ENCODE assay signal across 20 cellular contexts in the genomic region with DNA sequence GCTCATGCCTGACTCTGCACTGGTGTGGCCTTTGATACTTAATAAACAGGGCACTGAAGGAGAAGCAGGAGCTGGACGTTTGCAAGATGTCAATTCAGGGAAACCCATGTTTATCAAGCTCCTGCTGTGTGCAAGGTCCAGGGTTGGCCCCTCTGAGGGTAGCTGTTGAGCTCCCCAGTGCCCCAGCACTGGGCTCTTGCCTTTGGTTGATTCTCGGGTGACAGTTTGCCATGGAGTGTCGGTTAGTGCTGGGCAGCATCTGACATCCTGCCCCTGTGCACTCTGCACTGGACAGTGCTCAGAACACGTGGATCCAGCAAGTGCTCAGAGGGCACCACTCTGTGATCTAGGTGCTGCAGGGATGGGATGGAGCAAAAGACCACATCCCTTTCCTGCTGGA. TPM values are rescaled to one million over a fixed set of nuclear protein-coding genes. Genes with fewer than 3 reads are reported as not detected.
DNase-seq lines count a peak whose midpoint lies in the region; ATAC-seq, FAIRE-seq and TF ChIP-seq lines count a peak whose summit lies in the region.
"Had no signal": no experiment of that assay in that cellular context is flagged by ENCODE, and none has a peak within 500 bp of the region (broad histone marks: within the 10 kb centered on the region; RNA-seq: fewer than 3 reads in every experiment).

No MANE protein-coding gene starts in this region.

- H3K4me3 Mint-ChIP-seq in neural crest cell: peak overlapping the region; percentile 19
- H3K4me3 Mint-ChIP-seq: B cell; CD8-positive, alpha-beta T cell; GM23338 had no signal

- H3K27ac Mint-ChIP-seq in neural crest cell (ENCODE audit: unreplicated experiment): no peak overlapping the region
- H3K27ac Mint-ChIP-seq: B cell; CD8-positive, alpha-beta T cell; GM23338 had no signal

- H3K18ac ChIP-seq in trophoblast cell (ENCODE audit: low read length): no peak overlapping the region

- H3K79me2 ChIP-seq in trophoblast cell (ENCODE audit: control insufficient read depth, insufficient read depth, low read length, poor library complexity): no peaks in the 10 kb centered on the region

- CTCF ChIA-PET in RWPE1 (lab: Yijun Ruan, JAX): interaction anchor here (0.6 to 1.2 kb wide), 2 partner anchors 8 to 9 kb away, joined by 5 to 6 read pairs; no protein-coding TSS in a partner anchor

- no peak overlapping the region for H3K4me2 ChIP-seq in trophoblast cell (ENCODE audit: low read length)
- H3K4me2 ChIP-seq: GM23338 had no signal

- H4K91ac ChIP-seq in trophoblast cell (ENCODE audit: low read depth, low read length): no peak overlapping the region

- POLR2A ChIA-PET in RWPE1 (lab: Yijun Ruan, JAX; ENCODE audit: low non-redundant PET): no interaction called here

- no peak overlapping the region for H2AFZ ChIP-seq in trophoblast cell (ENCODE audit: insufficient read depth, low read length, poor library complexity)
- H2AFZ ChIP-seq: GM23338 had no signal

- no peaks in the 10 kb centered on the region for H3K9me3 Mint-ChIP-seq in neural crest cell
- H3K9me3 Mint-ChIP-seq: GM23338 had no signal

- TF ChIP-seq CTCF in RWPE1 (conservative IDR thresholded peaks at IDR 0.05; ENCODE audit: low read depth) (no peak), dorsolateral prefrontal cortex (IDR thresholded peaks at IDR 0.05 in 54 of 56, conservative IDR thresholded peaks at IDR 0.05 in 2 of 56; ENCODE audit: low read depth in 1 of 56, partially characterized antibody in 56 of 56) (no peak), neural crest cell (conservative IDR thresholded peaks at IDR 0.05) (no peak)

- no peak overlapping the region for H2AK5ac ChIP-seq in trophoblast cell (ENCODE audit: low read length)

- no peak for ATAC-seq in GM21360 (IDR thresholded peaks at IDR 0.05; ENCODE audit: unreplicated experiment)
- ATAC-seq: CD8-positive, alpha-beta T cell; GM23338; HCT116 had no signal

- H4K12ac ChIP-seq in trophoblast cell (ENCODE audit: low read depth, low read length): no peak overlapping the region

- H3K4me1 Mint-ChIP-seq in neural crest cell: peaks cover 13% of the 10 kb centered on the region
- H3K4me1 Mint-ChIP-seq: B cell had no signal

- no peak overlapping the region for H2BK12ac ChIP-seq in trophoblast cell (ENCODE audit: low read length)

- H3K27ac ChIP-seq in RWPE1 (peak overlapping the region; percentile 94), dorsolateral prefrontal cortex (peak overlapping the region in 52 of 59 donors; percentile 8 to 99 (median 60)), temporal lobe (ENCODE audit: low read depth, low read length) (peak overlapping the region; percentile 57), trophoblast cell (ENCODE audit: low read depth, low read length) (no peak overlapping the region)
- H3K27ac ChIP-seq: SK-N-MC had no signal

- no peak overlapping the region for H3K4ac ChIP-seq in trophoblast cell (ENCODE audit: low read depth, low read length)

- H4K8ac ChIP-seq in trophoblast cell (ENCODE audit: low read depth, low read length): no peak overlapping the region

- H3K36me3 Mint-ChIP-seq in neural crest cell (ENCODE audit: low read depth): peaks cover 4% of the 10 kb centered on the region

- no peak for FAIRE-seq in RCC 7860 (lab: Jason Lieb, UNC)

- H3K79me1 ChIP-seq in trophoblast cell (ENCODE audit: low read length): no peaks in the 10 kb centered on the region

- no CpG with 5 or more reads among the region's 4 CpGs for WGBS in trophoblast cell (ENCODE audit: extremely low coverage, insufficient coverage, insufficient read length)

- H3K23ac ChIP-seq in trophoblast cell (ENCODE audit: low read length): no peak overlapping the region

- H2BK120ac ChIP-seq in trophoblast cell (ENCODE audit: insufficient read depth, low read length, poor library complexity): no peak overlapping the region

- no peak overlapping the region for H2BK5ac ChIP-seq in trophoblast cell (ENCODE audit: low read depth, low read length, poor library complexity)

- no peaks in the 10 kb centered on the region for H3K27me3 ChIP-seq in dorsolateral prefrontal cortex
- H3K27me3 ChIP-seq in trophoblast cell (ENCODE audit: insufficient read depth, low read length): no peaks in the 10 kb centered on the region

- peaks cover 4% of the 10 kb centered on the region for H3K9me3 ChIP-seq in trophoblast cell (ENCODE audit: insufficient read depth, low read depth, low read length)

- peaks cover 4 to 9% of the 10 kb centered on the region in 2 experiments for H3K4me1 ChIP-seq in trophoblast cell (ENCODE audit: control insufficient read depth in 1 of 2, insufficient read depth in 2 of 2, low read length in 2 of 2)

- no peaks in the 10 kb centered on the region for H3K36me3 ChIP-seq in trophoblast cell (ENCODE audit: control insufficient read depth in 1 of 2, insufficient read depth in 2 of 2, low read length in 2 of 2)

- no peak for DNase-seq in RWPE1 (ENCODE audit: low spot score)
- peak in 2 of 10 donors; percentile 11 to 35 for DNase-seq in dorsolateral prefrontal cortex
- no peak for DNase-seq in neural crest cell (ENCODE audit: low read depth, low spot score)
- DNase-seq in RCC 7860 (ENCODE audit: low spot score): no peak
- no peak for DNase-seq in trophoblast cell
- DNase-seq: CD8-positive, alpha-beta T cell; DMS79 treated with DMSO at 0.1 percent for 48 hours; KBM-7; MV-4-11; NCI-H1417 treated with DMSO at 0.1 percent for 48 hours; NCI-H2029; NCI-H2171 treated with DMSO at 0.1 percent for 48 hours; NCI-H446 treated with DMSO at 0.1 percent for 48 hours; NCI-H748 treated with DMSO at 0.1 percent for 48 hours had no signal

- intact Hi-C loops in dorsolateral prefrontal cortex (cut with DNase I): loop anchor here in 1 of 2 donors (10.0 kb wide), 2 partner anchors 407 to 483 kb away; no protein-coding TSS in a partner anchor

- H3K9ac ChIP-seq in trophoblast cell (ENCODE audit: low read length): no peak overlapping the region

- H3K4me3 ChIP-seq in dorsolateral prefrontal cortex (no peak overlapping the region), trophoblast cell (ENCODE audit: low read depth, low read length) (no peak overlapping the region)
- H3K4me3 ChIP-seq: GM23338, SK-N-MC had no signal

- H3K27me3 Mint-ChIP-seq in neural crest cell (ENCODE audit: low read depth): no peaks in the 10 kb centered on the region
- H3K27me3 Mint-ChIP-seq: B cell had no signal

- no peak overlapping the region for H3K14ac ChIP-seq in trophoblast cell (ENCODE audit: low read length)

RNA-seq across cellular contexts. Expression of a gene that starts 7.3 kb away (rescaled TPM):
- total RNA-seq in dorsolateral prefrontal cortex (100 to 1,000 TPM in 22 of 120 experiments, 10 to 100 TPM in 98; 48.3 to 174 (median 79.7) TPM), neural crest cell (12.6 and 14.0 TPM in 2 replicates), temporal lobe (13.5 TPM)
- polyA plus RNA-seq in trophoblast cell (2013): 3.4 and 3.8 TPM in 2 replicates
